Comparison of ENCODE assay signal across 1 cellular context in genomic region chr17:45101883-45102811, GRCh38.
TF ChIP-seq lines count a peak whose summit lies in the region.

No MANE protein-coding gene starts in this region.

TF ChIP-seq in HepG2, 621 proteins besides CTCF, POLR2A, EP300 and RAD21 (continued from another document and continues in another):
- TF ChIP-seq ZNF687 (CRISPR knock-in tag; IDR thresholded peaks at IDR 0.05) (peak; percentile 47), ZNF274 (CRISPR knock-in tag; IDR thresholded peaks at IDR 0.05) (0 out of 2 replicates have a peak, but pooled peaks have one; percentile 21), ZNF770 (CRISPR knock-in tag; IDR thresholded peaks at IDR 0.05) (peak; percentile 59; the same call in 1 of the 2 replicates), PAXIP1 (CRISPR knock-in tag; conservative IDR thresholded peaks at IDR 0.05) (peak; percentile 59), HES4 (CRISPR knock-in tag; IDR thresholded peaks at IDR 0.05; ENCODE audit: borderline replicate concordance) (no peak), ZFAT (CRISPR knock-in tag; conservative IDR thresholded peaks at IDR 0.05) (no peak), ZNF550 (CRISPR knock-in tag; IDR thresholded peaks at IDR 0.05; ENCODE audit: borderline replicate concordance) (peak; percentile 57; the same call in 1 of the 2 replicates), KLF12 (CRISPR knock-in tag; IDR thresholded peaks at IDR 0.05; ENCODE audit: borderline replicate concordance) (no peak), GATAD2A (CRISPR knock-in tag; IDR thresholded peaks at IDR 0.05) (peak; percentile 70), NFYC (CRISPR knock-in tag; IDR thresholded peaks at IDR 0.05) (0 out of 2 replicates have a peak, but pooled peaks have one; percentile 20), FOXK2 (IDR thresholded peaks at IDR 0.05) (no peak), RFX5 (IDR thresholded peaks at IDR 0.05; ENCODE audit: low read depth, low read length) (0 out of 2 replicates have a peak, but pooled peaks have one; percentile 17), HDAC1 (CRISPR knock-in tag; IDR thresholded peaks at IDR 0.05) (0 out of 2 replicates have a peak, but pooled peaks have one; percentile 35), FOXC1 (CRISPR knock-in tag; IDR thresholded peaks at IDR 0.05; ENCODE audit: borderline replicate concordance) (no peak), ZFX (CRISPR knock-in tag; IDR thresholded peaks at IDR 0.05; ENCODE audit: low read depth) (peak; percentile 92), ATF5 (CRISPR knock-in tag; IDR thresholded peaks at IDR 0.05; ENCODE audit: low read depth) (no peak), ZNF333 (CRISPR knock-in tag; IDR thresholded peaks at IDR 0.05; ENCODE audit: borderline replicate concordance) (no peak), ZNF282 (IDR thresholded peaks at IDR 0.05; ENCODE audit: partially characterized antibody) (no peak), KLF11 (CRISPR knock-in tag; IDR thresholded peaks at IDR 0.05) (0 out of 2 replicates have a peak, but pooled peaks have one; percentile 29), ZNF607 (CRISPR knock-in tag; IDR thresholded peaks at IDR 0.05; ENCODE audit: borderline replicate concordance) (peak; percentile 28; the same call in 1 of the 2 replicates), MNT (IDR thresholded peaks at IDR 0.05) (0 out of 2 replicates have a peak, but pooled peaks have one; percentile 3), THRA (CRISPR knock-in tag; IDR thresholded peaks at IDR 0.05; ENCODE audit: borderline replicate concordance) (peak; percentile 29; the same call in 1 of the 2 replicates), TEF (CRISPR knock-in tag; IDR thresholded peaks at IDR 0.05) (0 out of 2 replicates have a peak, but pooled peaks have one; percentile 42), ZNF615 (CRISPR knock-in tag; IDR thresholded peaks at IDR 0.05; ENCODE audit: borderline replicate concordance) (0 out of 2 replicates have a peak, but pooled peaks have one; percentile 70), PATZ1 (CRISPR knock-in tag; IDR thresholded peaks at IDR 0.05) (peak; percentile 58), HIC2 (CRISPR knock-in tag; IDR thresholded peaks at IDR 0.05; ENCODE audit: low read depth) (0 out of 2 replicates have a peak, but pooled peaks have one; percentile 13), MAX (IDR thresholded peaks at IDR 0.05) (peak; percentile 32; the same call in 1 of the 2 replicates), MXD3 (CRISPR knock-in tag; IDR thresholded peaks at IDR 0.05) (0 out of 2 replicates have a peak, but pooled peaks have one; percentile 21), TFDP2 (CRISPR knock-in tag; IDR thresholded peaks at IDR 0.05) (0 out of 2 replicates have a peak, but pooled peaks have one; percentile 35), ZNF782 (CRISPR knock-in tag; IDR thresholded peaks at IDR 0.05; ENCODE audit: borderline replicate concordance) (no peak), ZNF451 (CRISPR knock-in tag; IDR thresholded peaks at IDR 0.05) (0 out of 2 replicates have a peak, but pooled peaks have one; percentile 41), ZFP62 (CRISPR knock-in tag; IDR thresholded peaks at IDR 0.05) (0 out of 2 replicates have a peak, but pooled peaks have one; percentile 18), ZNF792 (CRISPR knock-in tag; IDR thresholded peaks at IDR 0.05) (peak; percentile 32; the same call in 1 of the 2 replicates), ZKSCAN8 (CRISPR knock-in tag; IDR thresholded peaks at IDR 0.05; ENCODE audit: borderline replicate concordance) (peak; percentile 31; the same call in 1 of the 2 replicates), ZNF136 (CRISPR knock-in tag; IDR thresholded peaks at IDR 0.05; ENCODE audit: low read depth) (no peak)
